ENCODE assay signal across 8 cellular contexts in genomic region chr1:156123356-156124196, GRCh38.
DNase-seq lines count a peak whose midpoint lies in the region; TF ChIP-seq lines count a peak whose summit lies in the region.

No MANE protein-coding gene starts in this region.

- H3K27ac ChIP-seq in HUES48 (ENCODE audit: low read depth, low read length) (peak overlapping the region; percentile 95), epithelial cell of prostate (peak overlapping the region; percentile 99)

- POLR2A ChIA-PET in GM10248 (lab: Yijun Ruan, JAX) = interaction anchor here (4.3 to 17.9 kb wide), 2 partner anchors 8 to 22 kb away, joined by 23 to 266 read pairs; partner anchors contain the start of gene LMNA

- no peaks in the 10 kb centered on the region for H3K9me3 ChIP-seq in HUES48 (ENCODE audit: control insufficient read depth, insufficient read depth, low read length)

- H3K36me3 ChIP-seq in HUES48 (ENCODE audit: control insufficient read depth, insufficient read depth, low read length) = no peaks in the 10 kb centered on the region

- 0 out of 2 replicates have a peak overlapping the region, but pooled peaks have one; percentile 32 for H3K4me3 ChIP-seq in HUES48 (ENCODE audit: low read depth, low read length)

- DNase-seq in CD1c-positive myeloid dendritic cell (ENCODE audit: extremely low spot score) (peak; percentile 94), NOMO-1 treated with dmso at 0.1 percent for 144 hours (lab: John Stamatoyannopoulos, UW; ENCODE audit: unreplicated experiment) (peak; percentile 62), activated T-cell treated with anti-CD3 and anti-CD28 coated beads for 24 hours (ENCODE audit: low read depth) (peak; percentile 49), epithelial cell of prostate (ENCODE audit: low read depth, low spot score) (peak; percentile 90), middle frontal gyrus (ENCODE audit: extremely low spot score, low spot score) (peak; percentile 73), stromal cell of bone marrow (ENCODE audit: low read depth) (peak; percentile 94), GM10248 (ENCODE audit: extremely low spot score) (no peak)

- H3K9ac ChIP-seq in HUES48 (ENCODE audit: low read depth, low read length) = peak overlapping the region; percentile 54

- no peak for TF ChIP-seq CTCF in GM10248 (IDR thresholded peaks at IDR 0.05; ENCODE audit: control extremely low read depth, extremely low read depth, low read depth, missing control alignments)

- no peaks in the 10 kb centered on the region for H3K27me3 ChIP-seq in HUES48 (ENCODE audit: control insufficient read depth, insufficient read depth, low read length)

- peaks cover 49% of the 10 kb centered on the region for H3K4me1 ChIP-seq in HUES48 (ENCODE audit: control insufficient read depth, insufficient read depth, low read length)

- CTCF ChIA-PET in GM10248 (lab: Yijun Ruan, JAX) = interaction anchor here (1.0 to 27.7 kb wide), 5 partner anchors 9 to 101 kb away, joined by 4 to 1172 read pairs (median 7); partner anchors contain the start of genes LMNA and MEX3A
